Comparison of ENCODE assay signal across 24 cellular contexts in the genomic region with DNA sequence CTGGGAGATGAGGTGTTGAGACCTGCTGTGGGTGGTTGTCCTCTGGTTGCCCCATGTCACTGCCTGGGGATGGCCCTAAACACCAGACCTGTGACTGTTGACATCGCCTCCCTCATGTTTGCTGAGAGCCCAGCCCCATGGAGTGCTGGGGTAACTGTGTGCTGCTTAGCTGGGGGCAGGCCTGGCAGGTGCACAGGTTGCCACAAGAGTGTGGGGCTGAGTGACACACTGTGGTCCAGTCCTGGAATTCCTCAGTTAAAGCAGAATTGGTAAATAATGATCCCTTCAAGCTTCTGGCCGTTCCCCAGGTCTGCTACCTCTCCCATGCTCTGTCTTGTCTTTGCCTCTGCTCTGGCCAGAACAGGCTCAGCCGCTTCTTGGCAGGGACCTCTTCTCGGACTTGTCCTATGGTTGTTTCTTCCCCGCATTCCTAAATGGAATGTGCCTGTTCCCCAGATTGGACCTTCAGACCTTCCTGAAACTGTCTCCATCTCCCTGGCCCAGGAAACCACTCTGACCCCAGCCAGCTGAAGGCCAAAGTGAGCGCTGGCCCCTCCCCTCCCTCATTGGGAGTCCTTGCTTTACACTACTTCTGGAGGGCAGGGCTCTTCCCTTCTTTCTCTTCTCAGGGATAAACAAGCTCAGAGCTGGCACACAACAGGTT.
"Had no signal": no experiment of that assay in that cellular context is flagged by ENCODE, and none has a peak within 500 bp of the region (broad histone marks: within the 10 kb centered on the region; RNA-seq: fewer than 3 reads in every experiment).

No MANE protein-coding gene starts in this region.

- H3K4me3 ChIP-seq: coronary artery, gastroesophageal sphincter, heart left ventricle, left lung, mucosa of descending colon, ovary, sigmoid colon, thoracic aorta, upper lobe of left lung had no signal

- H3K4me1 ChIP-seq: gastroesophageal sphincter, heart left ventricle, left lung, sigmoid colon, upper lobe of left lung had no signal

- H3K27ac Mint-ChIP-seq: activated CD4-positive, alpha-beta memory T cell treated with anti-CD3 and anti-CD28 coated beads for 36 hours; activated CD4-positive, alpha-beta T cell treated with anti-CD3 and anti-CD28 coated beads for 36 hours; activated naive CD4-positive, alpha-beta T cell treated with anti-CD3 and anti-CD28 coated beads for 36 hours; activated naive CD8-positive, alpha-beta T cell treated with anti-CD3 and anti-CD28 coated beads, Interleukin-2, amount 50 U/mL, for 24 hours; activated T-helper 17 cell treated with anti-CD3 and anti-CD28 coated beads, Interleukin-2, amount 50 U/mL, for 72 hours; brain; stimulated activated memory B cell treated with anti-CD40 and anti-IgM and Interleukin-4, amounts not matched to agents 10 μg/mL and 1 μg/mL and 100 μg/mL, for 72 hours; T-cell; WTC11 had no signal

- H3K9me3 ChIP-seq: gastroesophageal sphincter, heart left ventricle, left lung, mucosa of descending colon, ovary, sigmoid colon, thoracic aorta, upper lobe of left lung had no signal

- H3K36me3 Mint-ChIP-seq: activated CD4-positive, alpha-beta memory T cell treated with anti-CD3 and anti-CD28 coated beads for 36 hours; brain; stimulated activated memory B cell treated with anti-CD40 and anti-IgM and Interleukin-4, amounts not matched to agents 10 μg/mL and 1 μg/mL and 100 μg/mL, for 72 hours; T-cell; WTC11 had no signal

- H3K36me3 ChIP-seq: gastroesophageal sphincter, heart left ventricle, left lung, ovary, sigmoid colon, thoracic aorta, upper lobe of left lung had no signal

- DNase-seq: activated CD4-positive, alpha-beta memory T cell treated with anti-CD3 and anti-CD28 coated beads for 36 hours; activated CD4-positive, alpha-beta T cell treated with anti-CD3 and anti-CD28 coated beads for 36 hours; activated naive CD4-positive, alpha-beta T cell treated with anti-CD3 and anti-CD28 coated beads for 36 hours; activated naive CD8-positive, alpha-beta T cell treated with anti-CD3 and anti-CD28 coated beads, Interleukin-2, amount 50 U/mL, for 24 hours; kidney; left lung; mammary epithelial cell; mucosa of descending colon; naive B cell; ovary; stimulated activated CD4-positive, alpha-beta T cell treated with anti-CD3 and anti-CD28 coated beads, Interleukin-4, amount 100 ng/mL, for 4 hours; T-cell; upper lobe of left lung had no signal

- ATAC-seq: activated CD4-positive, alpha-beta T cell treated with anti-CD3 and anti-CD28 coated beads for 36 hours; activated naive CD8-positive, alpha-beta T cell treated with anti-CD3 and anti-CD28 coated beads, Interleukin-2, amount 50 U/mL, for 24 hours; activated T-helper 17 cell treated with anti-CD3 and anti-CD28 coated beads, Interleukin-2, amount 50 U/mL, for 72 hours; gastroesophageal sphincter; left lung; mucosa of descending colon; stimulated activated memory B cell treated with anti-CD40 and anti-IgM and Interleukin-4, amounts not matched to agents 10 μg/mL and 1 μg/mL and 100 μg/mL, for 72 hours; T-cell; WTC11 had no signal

- H3K4me3 Mint-ChIP-seq: activated CD4-positive, alpha-beta memory T cell treated with anti-CD3 and anti-CD28 coated beads for 36 hours; activated CD4-positive, alpha-beta T cell treated with anti-CD3 and anti-CD28 coated beads for 36 hours; activated naive CD4-positive, alpha-beta T cell treated with anti-CD3 and anti-CD28 coated beads for 36 hours; activated naive CD8-positive, alpha-beta T cell treated with anti-CD3 and anti-CD28 coated beads, Interleukin-2, amount 50 U/mL, for 24 hours; activated T-helper 17 cell treated with anti-CD3 and anti-CD28 coated beads, Interleukin-2, amount 50 U/mL, for 72 hours; brain; central memory CD8-positive, alpha-beta T cell; neural crest cell; stimulated activated memory B cell treated with anti-CD40 and anti-IgM and Interleukin-4, amounts not matched to agents 10 μg/mL and 1 μg/mL and 100 μg/mL, for 72 hours; T-cell; WTC11 had no signal

- H3K27ac ChIP-seq: coronary artery, gastroesophageal sphincter, heart left ventricle, left lung, ovary, sigmoid colon, thoracic aorta, upper lobe of left lung had no signal

- H3K27me3 ChIP-seq: gastroesophageal sphincter, ovary, sigmoid colon, upper lobe of left lung had no signal

- H3K9me3 Mint-ChIP-seq: activated CD4-positive, alpha-beta memory T cell treated with anti-CD3 and anti-CD28 coated beads for 36 hours; activated naive CD4-positive, alpha-beta T cell treated with anti-CD3 and anti-CD28 coated beads for 36 hours; activated naive CD8-positive, alpha-beta T cell treated with anti-CD3 and anti-CD28 coated beads, Interleukin-2, amount 50 U/mL, for 24 hours; activated T-helper 17 cell treated with anti-CD3 and anti-CD28 coated beads, Interleukin-2, amount 50 U/mL, for 72 hours; brain; central memory CD8-positive, alpha-beta T cell; neural crest cell; stimulated activated memory B cell treated with anti-CD40 and anti-IgM and Interleukin-4, amounts not matched to agents 10 μg/mL and 1 μg/mL and 100 μg/mL, for 72 hours; T-cell had no signal

- H3K4me1 Mint-ChIP-seq: activated CD4-positive, alpha-beta T cell treated with anti-CD3 and anti-CD28 coated beads for 36 hours; activated naive CD8-positive, alpha-beta T cell treated with anti-CD3 and anti-CD28 coated beads, Interleukin-2, amount 50 U/mL, for 24 hours; activated T-helper 17 cell treated with anti-CD3 and anti-CD28 coated beads, Interleukin-2, amount 50 U/mL, for 72 hours; brain; central memory CD8-positive, alpha-beta T cell; neural crest cell; stimulated activated memory B cell treated with anti-CD40 and anti-IgM and Interleukin-4, amounts not matched to agents 10 μg/mL and 1 μg/mL and 100 μg/mL, for 72 hours; T-cell; WTC11 had no signal
